7 cellular contexts compared by ENCODE assay signal in genomic region chr2:45009928-45010705, GRCh38. TPM values are rescaled to one million over a fixed set of nuclear protein-coding genes. Genes with fewer than 3 reads are reported as not detected.
DNase-seq lines count a peak whose midpoint lies in the region; ATAC-seq and TF ChIP-seq lines count a peak whose summit lies in the region.

No MANE protein-coding gene starts in this region.

- H3T11ph ChIP-seq in H9 (ENCODE audit: low read length), result no peak overlapping the region

- H3K56ac ChIP-seq in H9 (ENCODE audit: insufficient read length, low read depth, low read length), result no peak overlapping the region

- H3K4ac ChIP-seq in H9 (ENCODE audit: low read depth, low read length), result no peak overlapping the region

- H3K4me1 Mint-ChIP-seq in H9, result peaks cover 12 to 55% of the 10 kb centered on the region in 2 experiments
- peaks cover 19% of the 10 kb centered on the region for H3K4me1 Mint-ChIP-seq in activated CD8-positive, alpha-beta T cell treated with anti-CD3 and anti-CD28 coated beads for 36 hours (ENCODE audit: low read depth)

- peak overlapping the region; percentile 62 for H3K4me2 ChIP-seq in H9 (ENCODE audit: insufficient read depth, insufficient read length, low read length)

- peaks cover 25% of the 10 kb centered on the region for H3K23me2 ChIP-seq in H9 (ENCODE audit: insufficient read length, low read depth, low read length, poor library complexity, severe bottlenecking)

- CTCF ChIA-PET in Panc1 (lab: Charles Lee), result interaction anchor here (0.6 kb wide), 1 partner anchor 13 kb away, joined by 4 read pairs; no protein-coding TSS in a partner anchor
- CTCF ChIA-PET in activated CD8-positive, alpha-beta T cell treated with anti-CD3 and anti-CD28 coated beads for 36 hours (lab: Charles Lee), result no interaction called here

- TF ChIP-seq CTCF in H9 (conservative IDR thresholded peaks at IDR 0.05), result no peak
- TF ChIP-seq CTCF in Panc1 (IDR thresholded peaks at IDR 0.05), result no peak
- no peak for TF ChIP-seq CTCF in epithelial cell of proximal tubule (conservative IDR thresholded peaks at IDR 0.05; ENCODE audit: low read depth, low read length)
- TF ChIP-seq CTCF in activated CD8-positive, alpha-beta T cell treated with anti-CD3 and anti-CD28 coated beads for 36 hours (IDR thresholded peaks at IDR 0.05), result no peak

- no peak overlapping the region; the same call in 1 of the 2 replicates for H3K14ac ChIP-seq in H9 (ENCODE audit: insufficient read depth, low read length)

- H3K27me3 ChIP-seq in H9 (ENCODE audit: insufficient read depth, low read length), result peaks cover 72% of the 10 kb centered on the region
- H3K27me3 ChIP-seq in Panc1 (ENCODE audit: control insufficient read depth, insufficient read depth, low read length), result peaks cover 25% of the 10 kb centered on the region

- no peaks in the 10 kb centered on the region for H3K36me3 ChIP-seq in Panc1 (ENCODE audit: control insufficient read depth, insufficient read depth, low read length)

- no peak for DNase-seq in H9
- DNase-seq in Panc1 (ENCODE audit: low read depth, low spot score), result no peak
- no peak for DNase-seq in epithelial cell of proximal tubule (ENCODE audit: low read depth)
- peak; percentile 92 for DNase-seq in myocyte (ENCODE audit: low read depth)
- DNase-seq in activated CD8-positive, alpha-beta T cell treated with anti-CD3 and anti-CD28 coated beads for 36 hours, result no peak

- no peak overlapping the region for H3K27ac Mint-ChIP-seq in H9
- no peak overlapping the region for H3K27ac Mint-ChIP-seq in activated CD8-positive, alpha-beta T cell treated with anti-CD3 and anti-CD28 coated beads for 36 hours

- H4K8ac ChIP-seq in H9 (replicated peaks; ENCODE audit: insufficient read length, low read depth, low read length), result no peak overlapping the region

- H3K23ac ChIP-seq in H9 (ENCODE audit: insufficient read length, low read depth, low read length), result no peak overlapping the region

- no peak overlapping the region for H2BK120ac ChIP-seq in H9 (ENCODE audit: low read depth, low read length, poor library complexity, severe bottlenecking)

- H3K27ac ChIP-seq in H9 (ENCODE audit: insufficient read length, low read depth, low read length) (no peak overlapping the region), Panc1 (ENCODE audit: low read length) (no peak overlapping the region)

- peaks cover 0 to 1% (median 0%) of the 10 kb centered on the region in 3 experiments; a peak in 3 of 7 replicates for H3K36me3 Mint-ChIP-seq in H9 (ENCODE audit: insufficient read depth in 1 of 3, low read depth in 3 of 3)
- no peaks in the 10 kb centered on the region for H3K36me3 Mint-ChIP-seq in activated CD8-positive, alpha-beta T cell treated with anti-CD3 and anti-CD28 coated beads for 36 hours (ENCODE audit: low read depth)

- WGBS in H9 (ENCODE audit: extremely low coverage, insufficient read length, low lambda C conversion rate), result no CpG with 5 or more reads among the region's 56 CpGs

- H3K4me1 ChIP-seq in H9 (ENCODE audit: insufficient read depth, low read length) (no peaks in the 10 kb centered on the region; the same call in 1 of the 2 replicates), Panc1 (ENCODE audit: control insufficient read depth, insufficient read depth, low read length) (no peaks in the 10 kb centered on the region; the same call in 1 of the 2 replicates)

- no peaks in the 10 kb centered on the region for H3K79me1 ChIP-seq in H9 (ENCODE audit: insufficient read depth, low read depth, low read length, poor library complexity, severe bottlenecking)

- intact Hi-C loops in Panc1 (cut with micrococcal nuclease; ENCODE audit: unreplicated experiment), result no loop called here
- intact Hi-C loops in activated CD8-positive, alpha-beta T cell treated with anti-CD3 and anti-CD28 coated beads for 36 hours (cut with micrococcal nuclease), result loop anchor here (10.0 kb wide), 1 partner anchor 165 kb away; no protein-coding TSS in a partner anchor

- POLR2A ChIA-PET in Panc1 (lab: Charles Lee), result no interaction called here
- POLR2A ChIA-PET in activated CD8-positive, alpha-beta T cell treated with anti-CD3 and anti-CD28 coated beads for 36 hours (lab: Charles Lee), result no interaction called here

- H3K79me2 ChIP-seq in H9 (ENCODE audit: insufficient read depth, low read length), result no peaks in the 10 kb centered on the region

- no peak overlapping the region for H3K9ac ChIP-seq in H9 (ENCODE audit: extremely low read depth, insufficient read length, low read length)

- peak overlapping the region; percentile 57 to 83 for H3K4me3 Mint-ChIP-seq in H9
- no peak overlapping the region for H3K4me3 Mint-ChIP-seq in activated CD8-positive, alpha-beta T cell treated with anti-CD3 and anti-CD28 coated beads for 36 hours

- no peaks in the 10 kb centered on the region for H3K9me3 ChIP-seq in H9 (ENCODE audit: control insufficient read depth, low read depth, low read length)
- no peaks in the 10 kb centered on the region for H3K9me3 ChIP-seq in Panc1 (ENCODE audit: control insufficient read depth, insufficient read depth, low read depth, low read length)

- H2BK15ac ChIP-seq in H9 (ENCODE audit: low read depth, low read length), result no peak overlapping the region

- H4K5ac ChIP-seq in H9 (ENCODE audit: insufficient read length, low read depth, low read length), result no peak overlapping the region

- no peaks in the 10 kb centered on the region for H4K20me1 ChIP-seq in H9 (ENCODE audit: control insufficient read depth, insufficient read depth, insufficient read length)

- no peak overlapping the region for H2BK12ac ChIP-seq in H9 (ENCODE audit: insufficient read length, low read depth, low read length)

- H3K18ac ChIP-seq in H9 (ENCODE audit: insufficient read length, low read depth, low read length), result no peak overlapping the region

- H2BK5ac ChIP-seq in H9 (ENCODE audit: insufficient read length, low read length), result no peak overlapping the region

- H3K9me3 Mint-ChIP-seq in H9, result peaks cover 0 to 3% of the 10 kb centered on the region in 2 experiments; a peak in 3 of 5 replicates
- H3K9me3 Mint-ChIP-seq in activated CD8-positive, alpha-beta T cell treated with anti-CD3 and anti-CD28 coated beads for 36 hours, result no peaks in the 10 kb centered on the region

- H2AFZ ChIP-seq in H9 (ENCODE audit: low read length), result no peak overlapping the region

- ATAC-seq in Panc1, result peak; percentile 53
- ATAC-seq in GM19452 (IDR thresholded peaks at IDR 0.05; ENCODE audit: unreplicated experiment), result no peak
- ATAC-seq in activated CD8-positive, alpha-beta T cell treated with anti-CD3 and anti-CD28 coated beads for 36 hours, result no peak
- ATAC-seq in HG03521 (IDR thresholded peaks at IDR 0.05; ENCODE audit: unreplicated experiment), result no peak

- in situ Hi-C loops in Panc1 (cut with HindIII; ENCODE audit: low pct_unique_long_range_greater_than_20kb, low sequenced_read_pairs), result no loop called here

- H3K27me3 Mint-ChIP-seq in H9 (ENCODE audit: low read depth), result peaks cover 93% of the 10 kb centered on the region
- H3K27me3 Mint-ChIP-seq in activated CD8-positive, alpha-beta T cell treated with anti-CD3 and anti-CD28 coated beads for 36 hours, result peaks cover 77% of the 10 kb centered on the region

- H4K91ac ChIP-seq in H9 (ENCODE audit: insufficient read length, low read depth, low read length), result no peak overlapping the region

- no peak overlapping the region for H2BK20ac ChIP-seq in H9 (ENCODE audit: low read depth, low read length, poor library complexity, severe bottlenecking)

- H3K4me3 ChIP-seq in Panc1 (ENCODE audit: low read depth in 2 of 2, low read length in 2 of 2) (peak overlapping the region; percentile 40 to 57), epithelial cell of proximal tubule (ENCODE audit: low read depth, low read length) (peak overlapping the region; percentile 59)

- H2AK5ac ChIP-seq in H9 (ENCODE audit: insufficient read length, low read length), result no peak overlapping the region

- BruUV-seq in Panc1 (replicated peaks; lab: Mats Ljungman, UMichigan), result no TSS peak

RNA-seq across cellular contexts. Expression of gene SIX2, which starts 0.9 kb away (rescaled TPM):
- 0.15 TPM in 1 of 2 replicates, not detected in the other for total RNA-seq in H9 (2021)
- 0.51 TPM for total RNA-seq in Panc1 (2021; ENCODE audit: unreplicated experiment)
- polyA plus RNA-seq in Panc1 (2012; ENCODE audit: insufficient read length), result 0.58 TPM
- total RNA-seq in epithelial cell of proximal tubule, result 0.06 and 3.1 TPM in 2 replicates
- total RNA-seq in myocyte, result 62.3 and 68.8 TPM in 2 replicates
- 39.7 TPM for polyA plus RNA-seq in myocyte (2012)
- not detected for total RNA-seq in activated CD8-positive, alpha-beta T cell treated with anti-CD3 and anti-CD28 coated beads for 36 hours

Comparison
In these comparisons a context has a peak if more than half of its experiments do, and no peak if none do; other contexts are left out.
1. RNA of gene SIX2, which starts 0.9 kb away (total RNA-seq): 62.3 to 68.8 TPM in myocyte; 0.51 TPM in Panc1 (single experiment), 0.15 TPM in H9, 0.06 to 3.1 TPM in epithelial cell of proximal tubule and not detected in activated CD8-positive, alpha-beta T cell treated with anti-CD3 and anti-CD28 coated beads for 36 hours; every median in the first group is over 10 times any median in the second.